Comparison of ENCODE assay signal across 20 cellular contexts in genomic region chr2:136122654-136123053, GRCh38. TPM values are rescaled to one million over a fixed set of nuclear protein-coding genes. Genes with fewer than 3 reads are reported as not detected.
DNase-seq lines count a peak whose midpoint lies in the region; ATAC-seq and TF ChIP-seq lines count a peak whose summit lies in the region.
"Had no signal": no experiment of that assay in that cellular context is flagged by ENCODE, and none has a peak within 500 bp of the region (broad histone marks: within the 10 kb centered on the region; RNA-seq: fewer than 3 reads in every experiment).

No MANE protein-coding gene starts in this region.

- TF ChIP-seq CTCF in activated CD8-positive, alpha-beta T cell treated with anti-CD3 and anti-CD28 coated beads for 36 hours (IDR thresholded peaks at IDR 0.05): no peak
- TF ChIP-seq CTCF in spleen (IDR thresholded peaks at IDR 0.05 in 8 of 11, conservative IDR thresholded peaks at IDR 0.05 in 3 of 11) (no peak), coronary artery (IDR thresholded peaks at IDR 0.05) (no peak), Peyer's patch (IDR thresholded peaks at IDR 0.05) (no peak)

- ATAC-seq in activated CD8-positive, alpha-beta T cell treated with anti-CD3 and anti-CD28 coated beads for 36 hours: no peak
- no peak for ATAC-seq in activated CD8-positive, alpha-beta T cell treated with anti-CD3 and anti-CD28 coated beads, Interleukin-2, amount 10 ng/mL, durations not matched to agents 7 days and 5 days
- no peak for ATAC-seq in activated naive CD8-positive, alpha-beta T cell treated with anti-CD3 and anti-CD28 coated beads, Interleukin-2, amount 10 ng/mL, durations not matched to agents 7 days and 5 days (ENCODE audit: low read depth)
- ATAC-seq: A549, left cardiac atrium, sciatic nerve had no signal

- no peaks in the 10 kb centered on the region for H3K27me3 Mint-ChIP-seq in activated CD8-positive, alpha-beta T cell treated with anti-CD3 and anti-CD28 coated beads for 36 hours
- peaks cover 10% of the 10 kb centered on the region for H3K27me3 Mint-ChIP-seq in activated CD8-positive, alpha-beta T cell treated with anti-CD3 and anti-CD28 coated beads, Interleukin-2, amount 10 ng/mL, durations not matched to agents 7 days and 5 days (ENCODE audit: low read depth)
- H3K27me3 Mint-ChIP-seq in activated naive CD8-positive, alpha-beta T cell treated with anti-CD3 and anti-CD28 coated beads, Interleukin-2, amount 10 ng/mL, durations not matched to agents 7 days and 5 days: peaks cover 3% of the 10 kb centered on the region

- H3K4me1 Mint-ChIP-seq in activated CD8-positive, alpha-beta T cell treated with anti-CD3 and anti-CD28 coated beads for 36 hours (ENCODE audit: low read depth): peaks cover 69% of the 10 kb centered on the region
- peaks cover 69% of the 10 kb centered on the region for H3K4me1 Mint-ChIP-seq in activated CD8-positive, alpha-beta T cell treated with anti-CD3 and anti-CD28 coated beads, Interleukin-2, amount 10 ng/mL, durations not matched to agents 7 days and 5 days (ENCODE audit: low read depth)
- peaks cover 64% of the 10 kb centered on the region for H3K4me1 Mint-ChIP-seq in activated naive CD8-positive, alpha-beta T cell treated with anti-CD3 and anti-CD28 coated beads, Interleukin-2, amount 10 ng/mL, durations not matched to agents 7 days and 5 days

- H3K36me3 ChIP-seq in spleen (no peaks in the 10 kb centered on the region), Peyer's patch (no peaks in the 10 kb centered on the region)
- H3K36me3 ChIP-seq: vagina, WERI-Rb-1 had no signal

- H3K4me1 ChIP-seq in spleen (peaks cover 14 to 92% (median 77%) of the 10 kb centered on the region in 6 donors), Peyer's patch (peaks cover 0 to 27% (median 20%) of the 10 kb centered on the region in 4 donors)

- peak overlapping the region in 5 of 8 donors; percentile 18 to 95 (median 91) for H3K27ac ChIP-seq in spleen
- H3K27ac ChIP-seq in coronary artery: no peak overlapping the region
- H3K27ac ChIP-seq in Peyer's patch: peak overlapping the region in 1 of 4 donors; percentile 92
- H3K27ac ChIP-seq: A549, vagina, WERI-Rb-1 had no signal

- H3K9me3 ChIP-seq in spleen: no peaks in the 10 kb centered on the region
- H3K9me3 ChIP-seq in Peyer's patch: no peaks in the 10 kb centered on the region
- H3K9me3 ChIP-seq: A549, vagina had no signal

- POLR2A ChIA-PET in activated CD8-positive, alpha-beta T cell treated with anti-CD3 and anti-CD28 coated beads for 36 hours (lab: Charles Lee): interaction anchor here (1.6 to 2.1 kb wide), 2 partner anchors 66 to 71 kb away, joined by 4 to 5 read pairs; no protein-coding TSS in a partner anchor
- POLR2A ChIA-PET in activated CD8-positive, alpha-beta T cell treated with anti-CD3 and anti-CD28 coated beads, Interleukin-2, amount 10 ng/mL, durations not matched to agents 7 days and 5 days (lab: Charles Lee): interaction anchor here (0.6 to 4.0 kb wide), 2 partner anchors 11 to 114 kb away, joined by 4 to 13 read pairs; no protein-coding TSS in a partner anchor
- POLR2A ChIA-PET in activated naive CD8-positive, alpha-beta T cell treated with anti-CD3 and anti-CD28 coated beads, Interleukin-2, amount 10 ng/mL, durations not matched to agents 7 days and 5 days (lab: Charles Lee): interaction anchor here (1.1 to 1.7 kb wide), 2 partner anchors 14 to 67 kb away, joined by 4 read pairs; no protein-coding TSS in a partner anchor

- TF ChIP-seq POLR2A in spleen (IDR thresholded peaks at IDR 0.05) (no peak), Peyer's patch (IDR thresholded peaks at IDR 0.05) (no peak)

- H3K9me3 Mint-ChIP-seq in activated CD8-positive, alpha-beta T cell treated with anti-CD3 and anti-CD28 coated beads for 36 hours: no peaks in the 10 kb centered on the region
- no peaks in the 10 kb centered on the region for H3K9me3 Mint-ChIP-seq in activated CD8-positive, alpha-beta T cell treated with anti-CD3 and anti-CD28 coated beads, Interleukin-2, amount 10 ng/mL, durations not matched to agents 7 days and 5 days (ENCODE audit: insufficient read depth)
- no peaks in the 10 kb centered on the region for H3K9me3 Mint-ChIP-seq in activated naive CD8-positive, alpha-beta T cell treated with anti-CD3 and anti-CD28 coated beads, Interleukin-2, amount 10 ng/mL, durations not matched to agents 7 days and 5 days

- H3K27ac Mint-ChIP-seq in activated CD8-positive, alpha-beta T cell treated with anti-CD3 and anti-CD28 coated beads for 36 hours: peak overlapping the region; percentile 13
- no peak overlapping the region for H3K27ac Mint-ChIP-seq in activated CD8-positive, alpha-beta T cell treated with anti-CD3 and anti-CD28 coated beads, Interleukin-2, amount 10 ng/mL, durations not matched to agents 7 days and 5 days
- H3K27ac Mint-ChIP-seq in activated naive CD8-positive, alpha-beta T cell treated with anti-CD3 and anti-CD28 coated beads, Interleukin-2, amount 10 ng/mL, durations not matched to agents 7 days and 5 days: peak overlapping the region; percentile 17

- WGBS in spleen, 5 donors: 30 to 41% (median 34%) methylated on average over 3 of the region's 3 CpGs

- H3K27me3 ChIP-seq in spleen (replicated peaks in 1 of 7): no peaks in the 10 kb centered on the region
- no peaks in the 10 kb centered on the region for H3K27me3 ChIP-seq in Peyer's patch
- H3K27me3 ChIP-seq: vagina had no signal

- no peak overlapping the region for H3K4me3 ChIP-seq in spleen
- H3K4me3 ChIP-seq in coronary artery: no peak overlapping the region
- H3K4me3 ChIP-seq in Peyer's patch: no peak overlapping the region
- H3K4me3 ChIP-seq: A549, vagina had no signal

- no peak for DNase-seq in activated CD8-positive, alpha-beta T cell treated with anti-CD3 and anti-CD28 coated beads for 36 hours
- no peak for DNase-seq in activated CD8-positive, alpha-beta T cell treated with anti-CD3 and anti-CD28 coated beads, Interleukin-2, amount 10 ng/mL, durations not matched to agents 7 days and 5 days
- DNase-seq in NAMALWA (ENCODE audit: low spot score): peak; percentile 54
- DNase-seq in activated naive CD8-positive, alpha-beta T cell treated with anti-CD3 and anti-CD28 coated beads, Interleukin-2, amount 10 ng/mL, durations not matched to agents 7 days and 5 days: no peak
- no peak for DNase-seq in spleen
- DNase-seq in coronary artery (ENCODE audit: low spot score): no peak
- DNase-seq in Peyer's patch: no peak
- DNase-seq in NCI-H2107 (lab: John Stamatoyannopoulos, UW): no peak
- DNase-seq: activated effector memory CD4-positive, alpha-beta T cell treated with anti-CD3 and anti-CD28 coated beads, Interleukin-2, amount 50 U/mL, for 16 hours; aorta; left cardiac atrium; NCI-H774; stimulated activated CD4-positive, alpha-beta T cell treated with anti-CD3 and anti-CD28 coated beads, Interleukin-2, amount 100 ng/mL, for 24 hours; WERI-Rb-1 had no signal

- no peak overlapping the region for H3K4me3 Mint-ChIP-seq in activated CD8-positive, alpha-beta T cell treated with anti-CD3 and anti-CD28 coated beads for 36 hours
- no peak overlapping the region for H3K4me3 Mint-ChIP-seq in activated CD8-positive, alpha-beta T cell treated with anti-CD3 and anti-CD28 coated beads, Interleukin-2, amount 10 ng/mL, durations not matched to agents 7 days and 5 days
- peak overlapping the region; percentile 45 for H3K4me3 Mint-ChIP-seq in activated naive CD8-positive, alpha-beta T cell treated with anti-CD3 and anti-CD28 coated beads, Interleukin-2, amount 10 ng/mL, durations not matched to agents 7 days and 5 days

- peaks cover 1% of the 10 kb centered on the region for H3K36me3 Mint-ChIP-seq in activated CD8-positive, alpha-beta T cell treated with anti-CD3 and anti-CD28 coated beads for 36 hours (ENCODE audit: low read depth)
- H3K36me3 Mint-ChIP-seq in activated CD8-positive, alpha-beta T cell treated with anti-CD3 and anti-CD28 coated beads, Interleukin-2, amount 10 ng/mL, durations not matched to agents 7 days and 5 days (ENCODE audit: low read depth): peaks cover 3% of the 10 kb centered on the region
- peaks cover 2% of the 10 kb centered on the region for H3K36me3 Mint-ChIP-seq in activated naive CD8-positive, alpha-beta T cell treated with anti-CD3 and anti-CD28 coated beads, Interleukin-2, amount 10 ng/mL, durations not matched to agents 7 days and 5 days

- CTCF ChIA-PET in activated CD8-positive, alpha-beta T cell treated with anti-CD3 and anti-CD28 coated beads for 36 hours (lab: Charles Lee): interaction anchor here (3.6 kb wide), 1 partner anchor 11 kb away, joined by 14 read pairs; no protein-coding TSS in a partner anchor
- CTCF ChIA-PET in activated CD8-positive, alpha-beta T cell treated with anti-CD3 and anti-CD28 coated beads, Interleukin-2, amount 10 ng/mL, durations not matched to agents 7 days and 5 days (lab: Charles Lee): interaction anchor here (1.1 to 1.6 kb wide), 3 partner anchors 10 to 262 kb away, joined by 3 to 4 read pairs (median 3); no protein-coding TSS in a partner anchor

- intact Hi-C loops in activated CD8-positive, alpha-beta T cell treated with anti-CD3 and anti-CD28 coated beads for 36 hours (cut with micrococcal nuclease): no loop called here
- intact Hi-C loops in spleen (cut with DNase I; ENCODE audit: low total_unique reads): no loop called here

RNA-seq across cellular contexts. Expression of gene CXCR4, which starts 4.7 kb away (rescaled TPM):
- 100 to 1,000 TPM in 1 of 2 experiments, 10 to 100 TPM in 1; 97.0 to 103 TPM for total RNA-seq in activated CD8-positive, alpha-beta T cell treated with anti-CD3 and anti-CD28 coated beads for 36 hours
- 100 to 1,000 TPM; 219 to 226 TPM for total RNA-seq in activated CD8-positive, alpha-beta T cell treated with anti-CD3 and anti-CD28 coated beads, Interleukin-2, amount 10 ng/mL, durations not matched to agents 7 days and 5 days
- 100 to 1,000 TPM; 288 to 293 TPM for total RNA-seq in activated naive CD8-positive, alpha-beta T cell treated with anti-CD3 and anti-CD28 coated beads, Interleukin-2, amount 10 ng/mL, durations not matched to agents 7 days and 5 days
- total RNA-seq in spleen (100 to 1,000 TPM; 204 to 499 (median 323) TPM), Peyer's patch (100 to 1,000 TPM in 1 of 4 donors, 10 to 100 TPM in 2, 1 to 10 TPM in 1; 4.9 to 446 (median 22.2) TPM)
- 100 to 1,000 TPM; 274 to 626 (median 286) TPM for polyA plus RNA-seq in spleen
- total RNA-seq: chondrocyte, fibroblast of villous mesenchyme, RPMI7951 had no signal

Comparison
In these comparisons a context has a peak if more than half of its experiments do, and no peak if none do; other contexts are left out.
1. H3K27ac ChIP-seq: peak in spleen (5 of 8); none in coronary artery (0 of 2).